1 cellular context compared by ENCODE assay signal in genomic region chr5:414991-415927, GRCh38.
TF ChIP-seq lines count a peak whose summit lies in the region.
"Not testable (repeated sequence)": the region's sequence is repeated elsewhere in the genome, so short reads cannot be mapped to it uniquely, and the experiment has no call there.

No MANE protein-coding gene starts in this region.

TF ChIP-seq in K562, 482 proteins besides CTCF, POLR2A, EP300 and RAD21:
- peak; percentile 62; the same call in 1 of the 2 replicates for TF ChIP-seq ZBTB7A (IDR thresholded peaks at IDR 0.05; ENCODE audit: borderline replicate concordance, control insufficient read depth, low read depth, low read length)
- TF ChIP-seq CHD1 (IDR thresholded peaks at IDR 0.05; ENCODE audit: low read length), result peak; percentile 58
- peak; percentile 83 for TF ChIP-seq VEZF1 (CRISPR knock-in tag; IDR thresholded peaks at IDR 0.05)
- TF ChIP-seq TAF1 (IDR thresholded peaks at IDR 0.05; ENCODE audit: control insufficient read depth, extremely low read depth, insufficient read depth, low read length, severe bottlenecking), result peak; percentile 25
- peak; percentile 61; the same call in 1 of the 2 replicates for TF ChIP-seq NFRKB (IDR thresholded peaks at IDR 0.05; ENCODE audit: low read depth)
- 0 out of 2 replicates have a peak, but pooled peaks have one; percentile 27 for TF ChIP-seq KAT7 (CRISPR knock-in tag; IDR thresholded peaks at IDR 0.05; ENCODE audit: borderline replicate concordance)
- TF ChIP-seq RBFOX2 (IDR thresholded peaks at IDR 0.05; ENCODE audit: low read depth, low read length), result peak; percentile 83
- TF ChIP-seq MBD2 (IDR thresholded peaks at IDR 0.05; ENCODE audit: borderline replicate concordance, low read depth), result peak; percentile 59; the same call in 1 of the 2 replicates
- peak; percentile 60; the same call in 1 of the 2 replicates for TF ChIP-seq ZBTB17 (CRISPR knock-in tag; IDR thresholded peaks at IDR 0.05)
- peak; percentile 81; the same call in 1 of the 2 replicates for TF ChIP-seq NR4A1 (CRISPR knock-in tag; IDR thresholded peaks at IDR 0.05)
- not testable (repeated sequence) for TF ChIP-seq NR4A1 (tag; IDR thresholded peaks at IDR 0.05); TEAD4 (CRISPR knock-in tag; IDR thresholded peaks at IDR 0.05; ENCODE audit: borderline replicate concordance); ID3 (CRISPR knock-in tag; IDR thresholded peaks at IDR 0.05)
- TF ChIP-seq TEAD4 (IDR thresholded peaks at IDR 0.05; ENCODE audit: low read length), result 0 out of 2 replicates have a peak, but pooled peaks have one; percentile 5
- peak in 1 of 2 experiments; percentile 48; a peak in 1 of 4 replicates for TF ChIP-seq SRF (CRISPR knock-in tag; IDR thresholded peaks at IDR 0.05)
- TF ChIP-seq HMGN3 (IDR thresholded peaks at IDR 0.05; ENCODE audit: borderline replicate concordance, extremely low read depth, insufficient read length, low read depth, low read length), result peak; percentile 58
- TF ChIP-seq ID3 (tag; IDR thresholded peaks at IDR 0.05), result peak; percentile 43; the same call in 1 of the 2 replicates
- TF ChIP-seq ZBTB9 (CRISPR knock-in tag; IDR thresholded peaks at IDR 0.05), result 0 out of 2 replicates have a peak, but pooled peaks have one; percentile 30
- TF ChIP-seq SAP30 (IDR thresholded peaks at IDR 0.05; ENCODE audit: borderline replicate concordance, insufficient read depth, low read depth, low read length, poor library complexity, severe bottlenecking), result peak; percentile 21
- peak; percentile 24 for TF ChIP-seq PCBP1 (IDR thresholded peaks at IDR 0.05; ENCODE audit: low read depth, low read length, poor library complexity, severe bottlenecking)
- TF ChIP-seq POLR2G (IDR thresholded peaks at IDR 0.05; ENCODE audit: low read depth, low read length), result peak; percentile 82
- TF ChIP-seq ZNF316 (IDR thresholded peaks at IDR 0.05), result 0 out of 2 replicates have a peak, but pooled peaks have one; percentile 11
- TF ChIP-seq KDM4B (IDR thresholded peaks at IDR 0.05; ENCODE audit: borderline replicate concordance in 2 of 2, low read depth in 1 of 2), result peak in 1 of 2 experiments; percentile 56; a peak in 1 of 4 replicates
- peak in 1 of 2 experiments; percentile 73; a peak in 2 of 4 replicates for TF ChIP-seq MAZ (CRISPR knock-in tag; conservative IDR thresholded peaks at IDR 0.05 in 1 of 2, IDR thresholded peaks at IDR 0.05 in 1 of 2)
- peak; percentile 48 for TF ChIP-seq EGR1 (conservative IDR thresholded peaks at IDR 0.05)
- peak; percentile 42; the same call in 1 of the 2 replicates for TF ChIP-seq RNF2 (IDR thresholded peaks at IDR 0.05)
- TF ChIP-seq NRF1 (conservative IDR thresholded peaks at IDR 0.05 in 1 of 2, IDR thresholded peaks at IDR 0.05 in 1 of 2), result peak; percentile 55 to 66
- peak; percentile 75; the same call in 1 of the 2 replicates for TF ChIP-seq GTF2E2 (tag; IDR thresholded peaks at IDR 0.05)
- peak; percentile 59; the same call in 1 of the 2 replicates for TF ChIP-seq ZNF282 (CRISPR knock-in tag; IDR thresholded peaks at IDR 0.05)
- TF ChIP-seq ZNF589 (CRISPR knock-in tag; IDR thresholded peaks at IDR 0.05; ENCODE audit: low read depth), result peak; percentile 51; the same call in 1 of the 2 replicates
- TF ChIP-seq ZNF583 (CRISPR knock-in tag; IDR thresholded peaks at IDR 0.05), result 0 out of 2 replicates have a peak, but pooled peaks have one; percentile 41
- TF ChIP-seq SP1 (CRISPR knock-in tag; IDR thresholded peaks at IDR 0.05), result peak; percentile 49; the same call in 1 of the 2 replicates
- peak; percentile 66 for TF ChIP-seq PHF8 (IDR thresholded peaks at IDR 0.05; ENCODE audit: borderline replicate concordance, low read length)
- TF ChIP-seq ZKSCAN1 (IDR thresholded peaks at IDR 0.05; ENCODE audit: low read depth, low read length), result peak; percentile 71
- peak; percentile 98 for TF ChIP-seq ZFX (CRISPR knock-in tag; IDR thresholded peaks at IDR 0.05)
